2 cellular contexts compared by ENCODE assay signal in the genomic region with DNA sequence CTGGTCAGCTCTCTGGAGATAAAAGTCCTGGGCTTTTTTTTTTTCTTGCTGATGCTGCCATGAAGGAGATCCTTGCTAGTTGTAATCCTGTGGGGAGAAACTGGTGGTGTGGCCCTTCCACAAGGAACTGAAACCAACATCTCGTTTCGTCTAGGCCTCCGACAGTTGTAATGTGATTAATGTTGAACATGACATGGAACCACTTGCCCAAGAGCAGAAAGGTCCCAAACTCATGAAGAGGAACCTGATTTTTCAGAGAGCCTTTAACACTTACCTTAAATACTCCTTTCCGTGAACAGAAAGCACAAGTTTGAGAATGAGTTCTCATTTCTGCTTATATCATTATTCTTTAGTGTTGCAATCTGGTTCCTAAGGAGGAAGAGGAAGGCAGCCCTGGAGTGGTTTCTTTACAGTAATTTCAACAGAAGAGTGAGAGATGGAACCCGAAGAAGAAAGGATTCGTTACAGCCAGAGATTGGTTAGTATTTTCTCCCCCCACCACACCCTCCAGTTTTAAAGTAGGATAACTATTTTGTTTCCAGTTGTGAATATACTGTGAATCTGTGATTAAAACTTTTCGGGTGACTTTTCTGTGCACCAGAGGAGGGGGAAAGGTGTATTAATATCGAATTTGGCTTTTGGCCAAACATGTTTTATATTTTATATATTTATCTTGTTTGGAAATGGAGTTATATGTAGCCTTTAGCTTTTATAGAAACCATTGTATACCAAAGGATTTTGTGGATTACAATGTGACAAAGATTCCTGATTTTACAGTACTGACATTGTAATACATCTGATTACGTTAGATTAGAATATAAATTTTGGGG.
TF ChIP-seq lines count a peak whose summit lies in the region.

No MANE protein-coding gene starts in this region.

TF ChIP-seq in K562, 482 proteins besides CTCF, POLR2A, EP300 and RAD21 (continues in another document):
- TF ChIP-seq, protein P1, sequence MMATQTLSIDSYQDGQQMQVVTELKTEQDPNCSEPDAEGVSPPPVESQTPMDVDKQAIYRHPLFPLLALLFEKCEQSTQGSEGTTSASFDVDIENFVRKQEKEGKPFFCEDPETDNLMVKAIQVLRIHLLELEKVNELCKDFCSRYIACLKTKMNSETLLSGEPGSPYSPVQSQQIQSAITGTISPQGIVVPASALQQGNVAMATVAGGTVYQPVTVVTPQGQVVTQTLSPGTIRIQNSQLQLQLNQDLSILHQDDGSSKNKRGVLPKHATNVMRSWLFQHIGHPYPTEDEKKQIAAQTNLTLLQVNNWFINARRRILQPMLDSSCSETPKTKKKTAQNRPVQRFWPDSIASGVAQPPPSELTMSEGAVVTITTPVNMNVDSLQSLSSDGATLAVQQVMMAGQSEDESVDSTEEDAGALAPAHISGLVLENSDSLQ (IDR thresholded peaks at IDR 0.05): peak; percentile 47
- no peak for TF ChIP-seq C11orf30 (IDR thresholded peaks at IDR 0.05; ENCODE audit: low read depth)
- TF ChIP-seq HNRNPK (IDR thresholded peaks at IDR 0.05; ENCODE audit: low read depth, low read length, poor library complexity, severe bottlenecking): no peak
- TF ChIP-seq SMARCA5 (IDR thresholded peaks at IDR 0.05): no peak
- peak; percentile 90 for TF ChIP-seq NFIC (IDR thresholded peaks at IDR 0.05)
- TF ChIP-seq, protein P2, sequence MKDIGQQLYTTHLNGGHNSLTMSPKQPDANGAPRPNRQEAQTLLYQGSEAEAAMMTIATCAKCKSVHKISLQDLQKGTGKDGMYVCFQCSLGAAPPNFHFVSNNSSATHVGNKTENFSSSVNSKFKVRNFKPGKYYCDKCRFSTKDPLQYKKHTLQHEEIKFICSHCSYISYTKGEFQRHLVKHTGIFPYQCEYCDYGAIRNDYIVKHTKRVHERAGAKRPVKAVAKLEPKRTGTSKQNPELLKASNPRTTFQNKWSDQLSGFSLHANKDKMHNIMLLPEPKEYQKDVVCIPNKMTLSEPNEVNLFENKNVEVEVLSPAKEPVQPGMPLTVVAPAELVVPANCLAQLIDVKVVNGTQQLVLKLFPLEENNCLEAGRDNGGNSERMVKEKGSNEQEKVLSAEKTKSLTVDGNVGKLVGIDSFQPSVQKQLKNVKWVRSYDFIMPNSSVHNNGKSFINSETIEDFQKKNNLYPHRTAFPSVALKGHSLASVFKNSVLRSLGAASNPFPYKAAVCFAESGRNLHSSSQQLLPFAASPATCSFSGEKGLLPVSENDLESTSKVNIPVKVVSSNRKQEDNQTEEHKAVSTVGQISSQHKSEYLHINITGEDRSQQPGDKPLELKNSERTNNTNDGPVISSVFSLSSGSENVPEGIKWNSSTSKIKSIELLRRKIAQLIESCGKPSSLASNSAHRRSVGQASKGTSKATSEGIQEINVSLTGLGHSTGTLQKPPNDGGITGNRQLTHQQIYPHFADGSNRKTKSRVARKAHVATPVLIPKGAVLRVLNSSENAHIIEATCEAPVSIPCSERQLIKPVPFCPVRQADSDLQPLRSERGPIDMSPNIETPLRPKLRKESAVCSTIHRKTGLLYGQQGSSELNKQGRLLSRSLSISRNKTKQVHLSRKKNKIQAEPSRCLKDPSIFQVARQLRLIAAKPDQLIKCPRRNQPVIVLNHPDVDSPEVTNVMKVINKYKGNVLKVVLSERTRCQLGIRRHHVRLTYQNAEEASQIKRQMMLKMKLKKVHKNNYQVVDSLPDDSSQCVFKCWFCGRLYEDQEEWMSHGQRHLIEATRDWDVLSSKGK (CRISPR knock-in tag; IDR thresholded peaks at IDR 0.05): no peak
- TF ChIP-seq, protein P3, sequence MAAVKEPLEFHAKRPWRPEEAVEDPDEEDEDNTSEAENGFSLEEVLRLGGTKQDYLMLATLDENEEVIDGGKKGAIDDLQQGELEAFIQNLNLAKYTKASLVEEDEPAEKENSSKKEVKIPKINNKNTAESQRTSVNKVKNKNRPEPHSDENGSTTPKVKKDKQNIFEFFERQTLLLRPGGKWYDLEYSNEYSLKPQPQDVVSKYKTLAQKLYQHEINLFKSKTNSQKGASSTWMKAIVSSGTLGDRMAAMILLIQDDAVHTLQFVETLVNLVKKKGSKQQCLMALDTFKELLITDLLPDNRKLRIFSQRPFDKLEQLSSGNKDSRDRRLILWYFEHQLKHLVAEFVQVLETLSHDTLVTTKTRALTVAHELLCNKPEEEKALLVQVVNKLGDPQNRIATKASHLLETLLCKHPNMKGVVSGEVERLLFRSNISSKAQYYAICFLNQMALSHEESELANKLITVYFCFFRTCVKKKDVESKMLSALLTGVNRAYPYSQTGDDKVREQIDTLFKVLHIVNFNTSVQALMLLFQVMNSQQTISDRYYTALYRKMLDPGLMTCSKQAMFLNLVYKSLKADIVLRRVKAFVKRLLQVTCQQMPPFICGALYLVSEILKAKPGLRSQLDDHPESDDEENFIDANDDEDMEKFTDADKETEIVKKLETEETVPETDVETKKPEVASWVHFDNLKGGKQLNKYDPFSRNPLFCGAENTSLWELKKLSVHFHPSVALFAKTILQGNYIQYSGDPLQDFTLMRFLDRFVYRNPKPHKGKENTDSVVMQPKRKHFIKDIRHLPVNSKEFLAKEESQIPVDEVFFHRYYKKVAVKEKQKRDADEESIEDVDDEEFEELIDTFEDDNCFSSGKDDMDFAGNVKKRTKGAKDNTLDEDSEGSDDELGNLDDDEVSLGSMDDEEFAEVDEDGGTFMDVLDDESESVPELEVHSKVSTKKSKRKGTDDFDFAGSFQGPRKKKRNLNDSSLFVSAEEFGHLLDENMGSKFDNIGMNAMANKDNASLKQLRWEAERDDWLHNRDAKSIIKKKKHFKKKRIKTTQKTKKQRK (IDR thresholded peaks at IDR 0.05; ENCODE audit: borderline replicate concordance, low read depth, low read length): no peak
- no peak for TF ChIP-seq TCF7 (IDR thresholded peaks at IDR 0.05; ENCODE audit: borderline replicate concordance)
- TF ChIP-seq SMARCC2 (IDR thresholded peaks at IDR 0.05; ENCODE audit: low read depth): 0 out of 2 replicates have a peak, but pooled peaks have one; percentile 11
- peak; percentile 77 for TF ChIP-seq CEBPB (tag; IDR thresholded peaks at IDR 0.05)
- TF ChIP-seq CEBPG (CRISPR knock-in tag; IDR thresholded peaks at IDR 0.05): no peak
- peak in 1 of 2 experiments; percentile 60; a peak in 1 of 4 replicates for TF ChIP-seq CEBPG (tag; conservative IDR thresholded peaks at IDR 0.05 in 1 of 2, IDR thresholded peaks at IDR 0.05 in 1 of 2)
- TF ChIP-seq MYNN (IDR thresholded peaks at IDR 0.05): peak; percentile 77
- no peak for TF ChIP-seq MYNN (CRISPR knock-in tag; IDR thresholded peaks at IDR 0.05)
- no peak for TF ChIP-seq CBX8 (IDR thresholded peaks at IDR 0.05; ENCODE audit: borderline replicate concordance, extremely low read depth, low read depth, low read length, poor library complexity, severe bottlenecking)
- no peak for TF ChIP-seq DIDO1 (tag; IDR thresholded peaks at IDR 0.05; ENCODE audit: low read depth)

TF ChIP-seq in liver, 16 proteins besides CTCF, POLR2A, EP300 and RAD21 (continued from another document):
- TF ChIP-seq FOXA1 (IDR thresholded peaks at IDR 0.05): no peak
- TF ChIP-seq, protein P4, sequence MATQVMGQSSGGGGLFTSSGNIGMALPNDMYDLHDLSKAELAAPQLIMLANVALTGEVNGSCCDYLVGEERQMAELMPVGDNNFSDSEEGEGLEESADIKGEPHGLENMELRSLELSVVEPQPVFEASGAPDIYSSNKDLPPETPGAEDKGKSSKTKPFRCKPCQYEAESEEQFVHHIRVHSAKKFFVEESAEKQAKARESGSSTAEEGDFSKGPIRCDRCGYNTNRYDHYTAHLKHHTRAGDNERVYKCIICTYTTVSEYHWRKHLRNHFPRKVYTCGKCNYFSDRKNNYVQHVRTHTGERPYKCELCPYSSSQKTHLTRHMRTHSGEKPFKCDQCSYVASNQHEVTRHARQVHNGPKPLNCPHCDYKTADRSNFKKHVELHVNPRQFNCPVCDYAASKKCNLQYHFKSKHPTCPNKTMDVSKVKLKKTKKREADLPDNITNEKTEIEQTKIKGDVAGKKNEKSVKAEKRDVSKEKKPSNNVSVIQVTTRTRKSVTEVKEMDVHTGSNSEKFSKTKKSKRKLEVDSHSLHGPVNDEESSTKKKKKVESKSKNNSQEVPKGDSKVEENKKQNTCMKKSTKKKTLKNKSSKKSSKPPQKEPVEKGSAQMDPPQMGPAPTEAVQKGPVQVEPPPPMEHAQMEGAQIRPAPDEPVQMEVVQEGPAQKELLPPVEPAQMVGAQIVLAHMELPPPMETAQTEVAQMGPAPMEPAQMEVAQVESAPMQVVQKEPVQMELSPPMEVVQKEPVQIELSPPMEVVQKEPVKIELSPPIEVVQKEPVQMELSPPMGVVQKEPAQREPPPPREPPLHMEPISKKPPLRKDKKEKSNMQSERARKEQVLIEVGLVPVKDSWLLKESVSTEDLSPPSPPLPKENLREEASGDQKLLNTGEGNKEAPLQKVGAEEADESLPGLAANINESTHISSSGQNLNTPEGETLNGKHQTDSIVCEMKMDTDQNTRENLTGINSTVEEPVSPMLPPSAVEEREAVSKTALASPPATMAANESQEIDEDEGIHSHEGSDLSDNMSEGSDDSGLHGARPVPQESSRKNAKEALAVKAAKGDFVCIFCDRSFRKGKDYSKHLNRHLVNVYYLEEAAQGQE (IDR thresholded peaks at IDR 0.05): peak; percentile 9
